In the genomic region with DNA sequence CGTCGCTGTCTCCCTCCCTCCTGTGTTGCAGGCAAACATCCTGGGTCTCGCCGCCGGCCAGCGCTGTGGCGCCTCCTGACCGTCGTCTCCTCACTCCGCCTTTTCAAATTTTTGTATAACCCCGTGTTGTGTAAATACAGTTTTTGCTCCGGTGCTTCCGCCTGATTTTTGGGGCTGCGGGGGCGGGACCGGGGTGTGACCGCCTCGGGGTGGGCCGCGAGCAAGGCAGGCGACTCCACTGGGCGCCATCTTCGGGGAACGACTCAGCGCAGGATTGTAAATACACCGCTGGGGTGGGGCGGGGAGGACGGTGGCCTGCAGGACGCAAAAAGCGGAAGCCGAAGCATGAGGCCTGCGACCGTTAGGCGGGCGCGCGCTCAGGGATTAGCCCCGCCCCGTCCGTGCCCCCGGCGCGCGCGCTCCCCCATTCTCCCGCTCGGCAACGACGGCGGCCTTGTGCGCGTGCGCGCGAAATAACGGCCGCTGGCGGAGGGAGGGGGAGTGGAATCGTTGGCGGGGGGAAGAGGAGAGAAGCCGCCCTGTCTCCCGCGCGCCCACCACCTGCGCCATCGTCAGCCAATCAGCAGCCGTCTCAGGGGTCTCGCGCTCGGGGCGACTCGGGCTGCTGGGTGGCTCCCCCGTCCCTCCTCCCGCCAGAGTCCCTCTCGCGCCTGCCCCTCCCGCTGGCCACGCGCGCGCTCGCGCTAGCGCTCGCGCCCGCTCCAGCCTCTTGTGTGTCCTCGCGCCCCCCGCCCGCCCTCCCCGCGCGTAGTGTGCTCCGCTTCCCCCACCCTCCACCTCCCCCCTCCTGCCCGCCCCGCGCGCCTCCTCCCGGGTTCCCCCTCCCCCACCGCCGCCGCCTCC, we compare ENCODE assay signal across 8 cellular contexts. TPM values are rescaled to one million over a fixed set of nuclear protein-coding genes. Genes with fewer than 3 reads are reported as not detected.
DNase-seq lines count a peak whose midpoint lies in the region; ATAC-seq, FAIRE-seq and TF ChIP-seq lines count a peak whose summit lies in the region.

No MANE protein-coding gene starts in this region.

- FAIRE-seq in G401.6 (lab: Jason Lieb, UNC), result peak; percentile 87

- peak overlapping the region; percentile 94 for H3K4me3 Mint-ChIP-seq in neural crest cell
- peak overlapping the region; percentile 99 for H3K4me3 Mint-ChIP-seq in stimulated activated naive CD8-positive, alpha-beta T cell treated with anti-CD3 and anti-CD28 coated beads, Interleukin-15, amount 100 ng/mL, for 72 hours

- in situ Hi-C loops in HAP-1 (cut with MboI; ENCODE audit: low sequenced_read_pairs), result no loop called here

- peaks cover 18% of the 10 kb centered on the region for H3K27me3 Mint-ChIP-seq in neural crest cell (ENCODE audit: low read depth)
- H3K27me3 Mint-ChIP-seq in stimulated activated naive CD8-positive, alpha-beta T cell treated with anti-CD3 and anti-CD28 coated beads, Interleukin-15, amount 100 ng/mL, for 72 hours, result no peaks in the 10 kb centered on the region

- H3K9me3 ChIP-seq in HAP-1 (no peaks in the 10 kb centered on the region), MM.1S (replicated peaks; ENCODE audit: insufficient read depth, low read length) (no peaks in the 10 kb centered on the region)

- peak overlapping the region; percentile 83 for H3K27ac ChIP-seq in MM.1S (ENCODE audit: low read length)

- no peaks in the 10 kb centered on the region for H3K9me2 ChIP-seq in MM.1S (replicated peaks; ENCODE audit: insufficient read depth, low read length)

- H3K9me3 Mint-ChIP-seq in neural crest cell, result no peaks in the 10 kb centered on the region
- H3K9me3 Mint-ChIP-seq in stimulated activated naive CD8-positive, alpha-beta T cell treated with anti-CD3 and anti-CD28 coated beads, Interleukin-15, amount 100 ng/mL, for 72 hours, result no peaks in the 10 kb centered on the region

- H2AFZ ChIP-seq in MM.1S (ENCODE audit: low read length), result peak overlapping the region; percentile 56; the same call in 1 of the 2 replicates

- DNase-seq in HAP-1 (ENCODE audit: low spot score in 2 of 2) (peak; percentile 92 to 97), MM.1S (peak; percentile 97), SIG-M5 treated with dmso at 0.1 percent for 504 hours (lab: John Stamatoyannopoulos, UW; ENCODE audit: unreplicated experiment) (peak; percentile 96), foreskin fibroblast (peak; percentile 98 to 99), neural crest cell (ENCODE audit: low read depth, low spot score) (peak; percentile 96)
- DNase-seq in activated naive CD4-positive, alpha-beta T cell (lab: John Stamatoyannopoulos, UW), result peak; percentile 91 to 97 (median 96)
- DNase-seq in stimulated activated naive CD8-positive, alpha-beta T cell treated with anti-CD3 and anti-CD28 coated beads, Interleukin-15, amount 100 ng/mL, for 72 hours, result peak; percentile 98 to 99

- H3K4me3 ChIP-seq in HAP-1 (peak overlapping the region; percentile 47), MM.1S (ENCODE audit: low read length) (peak overlapping the region; percentile 86), foreskin fibroblast (ENCODE audit: low read depth in 1 of 2, low read length in 2 of 2) (peak overlapping the region; percentile 64 to 87)

- H3K4me1 ChIP-seq in HAP-1 (peaks cover 22% of the 10 kb centered on the region), MM.1S (ENCODE audit: low read length) (peaks cover 35% of the 10 kb centered on the region)

- H3K4me2 ChIP-seq in MM.1S (ENCODE audit: low read depth, low read length), result peak overlapping the region; percentile 84

- H3K79me2 ChIP-seq in MM.1S (ENCODE audit: low read length), result peaks cover 32% of the 10 kb centered on the region

- peak; percentile 74 for ATAC-seq in stimulated activated naive CD8-positive, alpha-beta T cell treated with anti-CD3 and anti-CD28 coated beads, Interleukin-15, amount 100 ng/mL, for 72 hours

- H3K27ac Mint-ChIP-seq in neural crest cell (ENCODE audit: unreplicated experiment), result peak overlapping the region; percentile 100
- peak overlapping the region; percentile 100 for H3K27ac Mint-ChIP-seq in stimulated activated naive CD8-positive, alpha-beta T cell treated with anti-CD3 and anti-CD28 coated beads, Interleukin-15, amount 100 ng/mL, for 72 hours

- H3K27me3 ChIP-seq in HAP-1 (ENCODE audit: low read depth) (no peaks in the 10 kb centered on the region), MM.1S (replicated peaks; ENCODE audit: insufficient read depth, low read length) (no peaks in the 10 kb centered on the region)

- no peaks in the 10 kb centered on the region for H4K20me1 ChIP-seq in MM.1S (ENCODE audit: insufficient read depth, low read length)

- H3F3A ChIP-seq in MM.1S (ENCODE audit: insufficient read depth, low read length), result peaks cover 55% of the 10 kb centered on the region

- H3K36me3 ChIP-seq in HAP-1 (replicated peaks), result peaks cover 73% of the 10 kb centered on the region
- no peaks in the 10 kb centered on the region; the same call in 1 of the 2 replicates for H3K36me3 ChIP-seq in MM.1S (replicated peaks; ENCODE audit: insufficient read depth, low read length)

- peaks cover 39% of the 10 kb centered on the region for H3K4me1 Mint-ChIP-seq in neural crest cell
- peaks cover 67% of the 10 kb centered on the region for H3K4me1 Mint-ChIP-seq in stimulated activated naive CD8-positive, alpha-beta T cell treated with anti-CD3 and anti-CD28 coated beads, Interleukin-15, amount 100 ng/mL, for 72 hours

- TF ChIP-seq CTCF in MM.1S (IDR thresholded peaks at IDR 0.05; ENCODE audit: low read length), result no peak
- TF ChIP-seq CTCF in foreskin fibroblast (IDR thresholded peaks at IDR 0.05; ENCODE audit: low read depth, low read length), result no peak
- peak; percentile 26 for TF ChIP-seq CTCF in neural crest cell (conservative IDR thresholded peaks at IDR 0.05)

- H3K36me3 Mint-ChIP-seq in neural crest cell (ENCODE audit: low read depth), result peaks cover 25% of the 10 kb centered on the region

- peak overlapping the region; percentile 90 for H3K9ac ChIP-seq in MM.1S (ENCODE audit: low read length)

RNA-seq across cellular contexts. Expression of a gene that starts 0.9 kb away (rescaled TPM):
- total RNA-seq in neural crest cell, result 605 and 635 TPM in 2 replicates

RNA-seq across cellular contexts. Expression of a gene that starts 6.5 kb away (rescaled TPM):
- 18.6 and 21.2 TPM in 2 replicates for total RNA-seq in neural crest cell

RNA-seq across cellular contexts. Expression of a gene that starts 10.5 kb away (rescaled TPM):
- 47.6 and 48.4 TPM in 2 replicates for total RNA-seq in neural crest cell

RNA-seq across cellular contexts. Expression of a gene that starts 14.8 kb away (rescaled TPM):
- total RNA-seq in neural crest cell, result 1.6 and 2.1 TPM in 2 replicates

RNA-seq across cellular contexts. Expression of a gene that starts 14.9 kb away (rescaled TPM):
- 162 and 173 TPM in 2 replicates for total RNA-seq in neural crest cell

Comparison
In these comparisons a context has a peak if more than half of its experiments do, and no peak if none do; other contexts are left out.
1. Peak in every context shown above with its lines: DNase-seq, ATAC-seq, H3K4me3 ChIP-seq and H3K27ac ChIP-seq.